ENCODE assay signal across 8 cellular contexts in genomic region chr17:76556759-76557367, GRCh38. TPM values are rescaled to one million over a fixed set of nuclear protein-coding genes. Genes with fewer than 3 reads are reported as not detected.
DNase-seq lines count a peak whose midpoint lies in the region; ATAC-seq and TF ChIP-seq lines count a peak whose summit lies in the region.

No MANE protein-coding gene starts in this region.

- intact Hi-C loops in lower lobe of right lung (cut with DNase I) (no loop called here), tibial artery (cut with DNase I; ENCODE audit: low total_unique reads) (loop anchor here (10.0 kb wide), 1 partner anchor 158 kb away; the partner anchor contains the start of gene MXRA7)

- peak overlapping the region; percentile 82 for H3K27ac ChIP-seq in RWPE2 (ENCODE audit: poor library complexity, severe bottlenecking)
- peak overlapping the region; percentile 95 for H3K27ac ChIP-seq in lower lobe of right lung
- peak overlapping the region; percentile 81 to 83 for H3K27ac ChIP-seq in tibial artery

- H3K4me3 Mint-ChIP-seq in central memory CD8-positive, alpha-beta T cell: peak overlapping the region; percentile 98

- H3K9me3 ChIP-seq in RWPE2 (ENCODE audit: severe bottlenecking) (no peaks in the 10 kb centered on the region), lower lobe of right lung (no peaks in the 10 kb centered on the region), tibial artery (no peaks in the 10 kb centered on the region)

- peaks cover 30% of the 10 kb centered on the region for H3K36me3 Mint-ChIP-seq in central memory CD8-positive, alpha-beta T cell (ENCODE audit: insufficient read depth)

- H3K36me3 ChIP-seq in RWPE2 (ENCODE audit: low read depth) (peaks cover 40% of the 10 kb centered on the region), lower lobe of right lung (peaks cover 8% of the 10 kb centered on the region), tibial artery (peaks cover 3 to 6% (median 3%) of the 10 kb centered on the region in 3 donors)

- in situ Hi-C loops in GM13976 (cut with MboI; ENCODE audit: low sequenced_read_pairs, unreplicated experiment): no loop called here

- H3K4me1 ChIP-seq in RWPE2 (ENCODE audit: insufficient read depth, poor library complexity, severe bottlenecking) (peaks cover 44% of the 10 kb centered on the region), lower lobe of right lung (peaks cover 54% of the 10 kb centered on the region), tibial artery (peaks cover 0 to 54% (median 21%) of the 10 kb centered on the region in 4 donors)

- H3K27me3 ChIP-seq in RWPE2 (ENCODE audit: insufficient read depth, poor library complexity, severe bottlenecking) (no peaks in the 10 kb centered on the region), lower lobe of right lung (ENCODE audit: low read depth) (no peaks in the 10 kb centered on the region), tibial artery (no peaks in the 10 kb centered on the region)

- ATAC-seq in HG02840 (IDR thresholded peaks at IDR 0.05; ENCODE audit: low FRiP score, unreplicated experiment) (peak; percentile 21), RWPE2 (ENCODE audit: low read depth) (peak; percentile 34), lower lobe of right lung (peak; percentile 67 to 69)
- peak; percentile 21 for ATAC-seq in central memory CD8-positive, alpha-beta T cell (replicated peaks; ENCODE audit: extremely low read depth, poor library complexity, severe bottlenecking)

- H3K4me1 Mint-ChIP-seq in central memory CD8-positive, alpha-beta T cell: peaks cover 63% of the 10 kb centered on the region

- peak; percentile 59 for DNase-seq in GM13976 (ENCODE audit: low spot score)
- no peak for DNase-seq in RWPE2 (ENCODE audit: low spot score)
- DNase-seq in central memory CD8-positive, alpha-beta T cell (ENCODE audit: low spot score in 2 of 2): no peak
- DNase-seq in lower lobe of right lung: peak; percentile 68
- DNase-seq in tibial artery: peak in 1 of 2 donors; percentile 75
- no peak for DNase-seq in amniotic stem cell (lab: John Stamatoyannopoulos, UW)
- DNase-seq in Ammon's horn (ENCODE audit: low spot score): no peak

- no peaks in the 10 kb centered on the region for H3K9me3 Mint-ChIP-seq in central memory CD8-positive, alpha-beta T cell

- TF ChIP-seq CTCF in GM13976 (IDR thresholded peaks at IDR 0.05; ENCODE audit: borderline replicate concordance, control extremely low read depth, extremely low read depth, insufficient read depth, missing control alignments): no peak
- no peak for TF ChIP-seq CTCF in RWPE2 (IDR thresholded peaks at IDR 0.05; ENCODE audit: poor library complexity, severe bottlenecking)
- TF ChIP-seq CTCF in lower lobe of right lung (IDR thresholded peaks at IDR 0.05): no peak
- TF ChIP-seq CTCF in tibial artery (IDR thresholded peaks at IDR 0.05): no peak

- H3K27me3 Mint-ChIP-seq in central memory CD8-positive, alpha-beta T cell: no peaks in the 10 kb centered on the region

- peak overlapping the region; percentile 67 for H3K4me3 ChIP-seq in RWPE2 (ENCODE audit: severe bottlenecking)
- H3K4me3 ChIP-seq in lower lobe of right lung: peak overlapping the region; percentile 87
- H3K4me3 ChIP-seq in tibial artery: peak overlapping the region; percentile 61 to 70

- peak overlapping the region; percentile 100 for H3K27ac Mint-ChIP-seq in central memory CD8-positive, alpha-beta T cell (ENCODE audit: low read depth)

RNA-seq across cellular contexts. Expression of gene PRCD, which starts 17.0 kb away (rescaled TPM):
- total RNA-seq in lower lobe of right lung: 8.2 TPM

RNA-seq across cellular contexts. Expression of gene CYGB, which starts 19.4 kb away (rescaled TPM):
- total RNA-seq in lower lobe of right lung: 30.2 TPM

RNA-seq across cellular contexts. Expression of gene ST6GALNAC2, which starts 28.8 kb away (rescaled TPM):
- total RNA-seq in lower lobe of right lung: 29.0 TPM

RNA-seq across cellular contexts. Expression of gene RHBDF2, which starts 55.6 kb away (rescaled TPM):
- total RNA-seq in lower lobe of right lung: 47.8 TPM

Comparison
In these comparisons a context has a peak if more than half of its experiments do, and no peak if none do; other contexts are left out.
1. DNase-seq: peak in GM13976 (single experiment) and lower lobe of right lung (single experiment); none in RWPE2 (single experiment), central memory CD8-positive, alpha-beta T cell (0 of 2), amniotic stem cell (single experiment) and Ammon's horn (single experiment).
2. Peak in every context shown above with its lines, with median percentiles within 50 percentile points of each other: ATAC-seq, H3K27ac ChIP-seq and H3K4me3 ChIP-seq.